1 cellular context compared by ENCODE assay signal in genomic region chr19:18304496-18305312, GRCh38.
A peak's percentile ranks its signal among the peaks of the same experiment; 100 is the strongest.
TF ChIP-seq lines count a peak whose summit lies in the region.

No MANE protein-coding gene starts in this region.

TF ChIP-seq in GM12878, 131 proteins besides CTCF, POLR2A, EP300 and RAD21 (continued from another document):
- TF ChIP-seq WRNIP1 (IDR thresholded peaks at IDR 0.05; ENCODE audit: borderline replicate concordance, low read depth, low read length) (no peak), E4F1 (IDR thresholded peaks at IDR 0.05; ENCODE audit: borderline replicate concordance, partially characterized antibody) (no peak), JUNB (IDR thresholded peaks at IDR 0.05) (no peak), EZH2 (IDR thresholded peaks at IDR 0.05; ENCODE audit: borderline replicate concordance, control insufficient read depth, low read depth, low read length) (no peak), PRDM15 (CRISPR knock-in tag; IDR thresholded peaks at IDR 0.05) (no peak), CBFB (IDR thresholded peaks at IDR 0.05; ENCODE audit: low read depth) (peak; percentile 43; the same call in 1 of the 2 replicates), TAF1 (IDR thresholded peaks at IDR 0.05; ENCODE audit: borderline replicate concordance, low read depth, low read length) (peak; percentile 51; the same call in 1 of the 2 replicates), NFYA (IDR thresholded peaks at IDR 0.05; ENCODE audit: borderline replicate concordance, low read depth, low read length) (no peak), RB1 (IDR thresholded peaks at IDR 0.05; ENCODE audit: borderline replicate concordance) (no peak), ZNF217 (IDR thresholded peaks at IDR 0.05) (no peak)
